Comparison of ENCODE assay signal across 9 cellular contexts in the genomic region with DNA sequence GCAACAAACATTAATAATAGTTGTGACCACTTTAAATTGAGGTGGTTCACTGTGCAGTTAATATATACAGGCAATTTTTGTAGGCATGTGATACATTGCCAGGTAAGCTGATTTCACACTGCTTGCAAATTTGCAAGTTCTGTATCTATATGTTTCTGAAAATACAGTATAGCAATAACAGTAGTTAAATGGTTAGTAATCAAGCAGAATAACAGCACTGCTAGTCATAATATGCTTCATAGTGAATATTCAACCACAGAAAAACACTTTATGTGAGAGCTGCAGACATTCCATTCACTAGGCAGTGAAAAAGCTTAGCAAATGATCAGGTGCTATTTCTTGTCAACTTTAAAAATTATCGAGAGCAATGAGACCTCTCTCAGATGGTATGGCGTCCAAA. TPM values are rescaled to one million over a fixed set of nuclear protein-coding genes. Genes with fewer than 3 reads are reported as not detected.
"Had no signal": no experiment of that assay in that cellular context is flagged by ENCODE, and none has a peak within 500 bp of the region (broad histone marks: within the 10 kb centered on the region; RNA-seq: fewer than 3 reads in every experiment).

No MANE protein-coding gene starts in this region.

- DNase-seq: GOT3, HFFc6, KBM-7 had no signal

- FAIRE-seq: H54, HepG2 had no signal

- H3K4me1 ChIP-seq: HAP-1 had no signal

- H3K36me3 ChIP-seq: HAP-1 had no signal

- H3K4me3 ChIP-seq: HAP-1 had no signal

- H3K27ac ChIP-seq: HL-60 had no signal

- H3K9me3 ChIP-seq: HAP-1 had no signal

- H3K9me3 Mint-ChIP-seq: HFFc6, IgD-negative memory B cell had no signal

- H3K4me1 Mint-ChIP-seq: IgD-negative memory B cell had no signal

- H3K27ac Mint-ChIP-seq: HFFc6, IgD-negative memory B cell had no signal

- ATAC-seq: HCT116, HepG2 had no signal

- H3K4me3 Mint-ChIP-seq: HFFc6, IgD-negative memory B cell had no signal

RNA-seq across cellular contexts. Expression of a gene that starts 28.9 kb away (rescaled TPM):
- polyA plus RNA-seq: IgD-negative memory B cell had no signal
